19 cellular contexts compared by ENCODE assay signal in the genomic region with DNA sequence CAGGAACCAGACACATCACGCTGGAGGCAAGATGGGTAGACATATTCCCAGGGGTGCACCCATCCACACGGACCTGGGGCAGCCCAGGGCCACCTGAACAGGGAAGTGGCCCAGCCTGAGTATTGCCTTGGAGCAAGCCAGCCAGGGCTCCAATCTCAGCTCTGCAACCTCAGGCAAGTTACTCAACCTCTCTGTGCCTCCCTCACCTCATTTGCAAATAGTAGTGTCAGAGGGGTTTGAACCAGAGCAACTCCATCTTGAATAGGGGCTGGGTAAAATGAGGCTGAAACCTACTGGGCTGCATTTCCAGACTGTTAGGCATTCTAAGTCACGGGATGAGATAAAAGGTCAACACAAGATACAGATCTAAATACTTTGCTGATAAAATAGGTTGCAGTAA. TPM values are rescaled to one million over a fixed set of nuclear protein-coding genes. Genes with fewer than 3 reads are reported as not detected.
A peak's percentile ranks its signal among the peaks of the same experiment; 100 is the strongest.
DNase-seq lines count a peak whose midpoint lies in the region; ATAC-seq and TF ChIP-seq lines count a peak whose summit lies in the region.
"Had no signal": no experiment of that assay in that cellular context is flagged by ENCODE, and none has a peak within 500 bp of the region (broad histone marks: within the 10 kb centered on the region; RNA-seq: fewer than 3 reads in every experiment).

No MANE protein-coding gene starts in this region.

- 44 to 46% methylated on average over 3 of the region's 3 CpGs for WGBS in tibial nerve, 2 donors

- H3K36me3 ChIP-seq in duodenal mucosa (ENCODE audit: control insufficient read depth in 1 of 2, insufficient read depth in 2 of 2, low read length in 2 of 2) = no peaks in the 10 kb centered on the region
- H3K36me3 ChIP-seq in neutrophil = no peaks in the 10 kb centered on the region
- no peaks in the 10 kb centered on the region for H3K36me3 ChIP-seq in tibial nerve
- H3K36me3 ChIP-seq: cardiac muscle cell had no signal

- no peak for TF ChIP-seq EP300 in tibial nerve (IDR thresholded peaks at IDR 0.05)

- H3K4me3 ChIP-seq in duodenal mucosa (ENCODE audit: low read depth in 1 of 2, low read length in 2 of 2) (no peak overlapping the region), neutrophil (ENCODE audit: low read depth in 1 of 2, low read length in 1 of 2) (no peak overlapping the region), tibial nerve (no peak overlapping the region)
- H3K4me3 ChIP-seq: cardiac muscle cell had no signal

- peak overlapping the region; percentile 36 for H3K27ac ChIP-seq in duodenal mucosa (ENCODE audit: low read depth, low read length)
- peak overlapping the region; percentile 86 for H3K27ac ChIP-seq in neutrophil
- H3K27ac ChIP-seq in tibial nerve = peak overlapping the region; percentile 68 to 96 (median 82)
- H3K27ac ChIP-seq: cardiac muscle cell, foreskin keratinocyte had no signal

- H3K27ac Mint-ChIP-seq in IgD-negative memory B cell = peak overlapping the region in 2 of 3 donors; percentile 30 to 81
- H3K27ac Mint-ChIP-seq: activated CD8-positive, alpha-beta memory T cell treated with anti-CD3 and anti-CD28 coated beads, Interleukin-2, amount 10 ng/mL, durations not matched to agents 7 days and 5 days; stimulated activated naive CD8-positive, alpha-beta T cell treated with anti-CD3 and anti-CD28 coated beads, Interleukin-15, Interleukin-2, amounts not matched to agents 100 ng/mL and 50 ng/mL, for 24 hours; T-helper 2 cell treated with Interferon-gamma antibody and Interleukin-4, amounts not matched to agents 5 μg/mL and 100 μg/mL, for 36 hours had no signal

- no peak overlapping the region for H3K4me3 Mint-ChIP-seq in IgD-negative memory B cell
- H3K4me3 Mint-ChIP-seq: activated CD8-positive, alpha-beta memory T cell treated with anti-CD3 and anti-CD28 coated beads, Interleukin-2, amount 10 ng/mL, durations not matched to agents 7 days and 5 days; CD14-positive monocyte; neural crest cell; stimulated activated naive CD8-positive, alpha-beta T cell treated with anti-CD3 and anti-CD28 coated beads, Interleukin-15, Interleukin-2, amounts not matched to agents 100 ng/mL and 50 ng/mL, for 24 hours; T-helper 2 cell treated with Interferon-gamma antibody and Interleukin-4, amounts not matched to agents 5 μg/mL and 100 μg/mL, for 36 hours had no signal

- TF ChIP-seq POLR2A in tibial nerve (IDR thresholded peaks at IDR 0.05) = no peak

- H3K4me1 Mint-ChIP-seq in IgD-negative memory B cell = peaks cover 16 to 24% (median 22%) of the 10 kb centered on the region in 3 donors

- DNase-seq in tibial nerve (ENCODE audit: low spot score in 2 of 2) = no peak
- no peak for DNase-seq in epidermal melanocyte (ENCODE audit: insufficient read length, low spot score)
- DNase-seq in stimulated activated CD4-positive, alpha-beta T cell treated with anti-CD3 and anti-CD28 coated beads, Interleukin-12 subunit alpha, Interleukin-12 subunit beta, amount 100 ng/mL, for 4 hours = no peak
- DNase-seq: activated CD4-positive, CD25-positive, alpha-beta regulatory T cell treated with anti-CD3 and anti-CD28 coated beads, Interleukin-2, amount 50 U/mL, for 72 hours; activated CD8-positive, alpha-beta memory T cell treated with anti-CD3 and anti-CD28 coated beads, Interleukin-2, amount 10 ng/mL, durations not matched to agents 7 days and 5 days; activated naive CD4-positive, alpha-beta T cell treated with anti-CD3 and anti-CD28 coated beads, Interleukin-2, amount 50 U/mL, for 16 hours; foreskin keratinocyte; NCI-H146; NCI-H345; SHP77 treated with DMSO at 0.1 percent for 48 hours had no signal

- H3K27me3 ChIP-seq in duodenal mucosa (ENCODE audit: control insufficient read depth in 1 of 2, insufficient read depth in 2 of 2, low read length in 2 of 2) = no peaks in the 10 kb centered on the region
- H3K27me3 ChIP-seq in neutrophil = no peaks in the 10 kb centered on the region
- H3K27me3 ChIP-seq in tibial nerve = no peaks in the 10 kb centered on the region
- H3K27me3 ChIP-seq: cardiac muscle cell, foreskin keratinocyte had no signal

- TF ChIP-seq CTCF in neutrophil (IDR thresholded peaks at IDR 0.05) = no peak
- no peak for TF ChIP-seq CTCF in tibial nerve (IDR thresholded peaks at IDR 0.05)

- no peaks in the 10 kb centered on the region for H3K27me3 Mint-ChIP-seq in IgD-negative memory B cell
- H3K27me3 Mint-ChIP-seq: activated CD8-positive, alpha-beta memory T cell treated with anti-CD3 and anti-CD28 coated beads, Interleukin-2, amount 10 ng/mL, durations not matched to agents 7 days and 5 days; stimulated activated naive CD8-positive, alpha-beta T cell treated with anti-CD3 and anti-CD28 coated beads, Interleukin-15, Interleukin-2, amounts not matched to agents 100 ng/mL and 50 ng/mL, for 24 hours had no signal

- peaks cover 4% of the 10 kb centered on the region for H3K36me3 Mint-ChIP-seq in IgD-negative memory B cell
- H3K36me3 Mint-ChIP-seq: activated CD8-positive, alpha-beta memory T cell treated with anti-CD3 and anti-CD28 coated beads, Interleukin-2, amount 10 ng/mL, durations not matched to agents 7 days and 5 days had no signal

- peaks cover 19 to 27% of the 10 kb centered on the region in 2 donors for H3K4me1 ChIP-seq in duodenal mucosa (ENCODE audit: control insufficient read depth in 1 of 2, insufficient read depth in 2 of 2, low read length in 2 of 2)
- peaks cover 86 to 92% of the 10 kb centered on the region in 2 experiments for H3K4me1 ChIP-seq in neutrophil (ENCODE audit: control insufficient read depth in 1 of 2, insufficient read depth in 1 of 2, low read depth in 1 of 2, low read length in 1 of 2)
- H3K4me1 ChIP-seq in tibial nerve = peaks cover 0 to 63% (median 32%) of the 10 kb centered on the region in 4 donors

- H3K9me3 Mint-ChIP-seq in IgD-negative memory B cell = no peaks in the 10 kb centered on the region
- H3K9me3 Mint-ChIP-seq: CD14-positive monocyte; neural crest cell; stimulated activated naive CD8-positive, alpha-beta T cell treated with anti-CD3 and anti-CD28 coated beads, Interleukin-15, Interleukin-2, amounts not matched to agents 100 ng/mL and 50 ng/mL, for 24 hours; T-helper 2 cell treated with Interferon-gamma antibody and Interleukin-4, amounts not matched to agents 5 μg/mL and 100 μg/mL, for 36 hours had no signal

- no peak for ATAC-seq in GM18498 (IDR thresholded peaks at IDR 0.05; ENCODE audit: unreplicated experiment)
- ATAC-seq: activated CD8-positive, alpha-beta memory T cell treated with anti-CD3 and anti-CD28 coated beads, Interleukin-2, amount 10 ng/mL, durations not matched to agents 7 days and 5 days; foreskin keratinocyte had no signal

- H3K9ac ChIP-seq in duodenal mucosa (ENCODE audit: low read depth in 1 of 2, low read length in 2 of 2) = no peak overlapping the region

- H3K9me3 ChIP-seq in duodenal mucosa (ENCODE audit: control insufficient read depth in 1 of 2, low read length in 2 of 2) (no peaks in the 10 kb centered on the region), neutrophil (no peaks in the 10 kb centered on the region), tibial nerve (no peaks in the 10 kb centered on the region)

RNA-seq across cellular contexts. Expression of gene SNN, which starts 35.1 kb away (rescaled TPM):
- polyA plus RNA-seq in IgD-negative memory B cell = 60.9 TPM
- total RNA-seq in tibial nerve = 10 to 100 TPM; 24.3 to 30.6 (median 27.0) TPM

RNA-seq across cellular contexts. Expression of gene LITAF, which starts 46.4 kb away (rescaled TPM):
- polyA plus RNA-seq in IgD-negative memory B cell = 318 TPM
- 10 to 100 TPM; 54.8 to 73.0 (median 65.3) TPM for total RNA-seq in tibial nerve

Comparison
In these comparisons a context has a peak if more than half of its experiments do, and no peak if none do; other contexts are left out.
1. H3K27ac ChIP-seq: peak in every context shown above with its lines; median percentile 86 in neutrophil; 82 in tibial nerve; 36 in duodenal mucosa.